Comparison of ENCODE assay signal across 7 cellular contexts in genomic region chr1:211698161-211699026, GRCh38.
A peak's percentile ranks its signal among the peaks of the same experiment; 100 is the strongest.
DNase-seq lines count a peak whose midpoint lies in the region; ATAC-seq lines count a peak whose summit lies in the region.

No MANE protein-coding gene starts in this region.

- DNase-seq in NCI-H2107 treated with DMSO at 0.1 percent for 48 hours (lab: John Stamatoyannopoulos, UW; ENCODE audit: unreplicated experiment) (peak; percentile 91), cerebellar cortex (ENCODE audit: low spot score) (peak; percentile 65), kidney tubule cell (ENCODE audit: low spot score) (peak; percentile 77)
- peak; percentile 67 for DNase-seq in activated CD4-positive, alpha-beta T cell treated with anti-CD3 and anti-CD28 coated beads for 1 hour
- DNase-seq in stimulated activated CD4-positive, alpha-beta T cell treated with anti-CD3 and anti-CD28 coated beads, Interleukin-2, amount 100 ng/mL, for 4 hours (ENCODE audit: low read depth) = peak; percentile 57

- ATAC-seq in GM18517 (IDR thresholded peaks at IDR 0.05; ENCODE audit: unreplicated experiment) (peak; percentile 44), HG02943 (IDR thresholded peaks at IDR 0.05; ENCODE audit: low read depth, unreplicated experiment) (peak; percentile 43)

Comparison
In these comparisons a context has a peak if more than half of its experiments do, and no peak if none do; other contexts are left out.
1. Peak in every context shown above with its lines: DNase-seq and ATAC-seq.